In the genomic region with DNA sequence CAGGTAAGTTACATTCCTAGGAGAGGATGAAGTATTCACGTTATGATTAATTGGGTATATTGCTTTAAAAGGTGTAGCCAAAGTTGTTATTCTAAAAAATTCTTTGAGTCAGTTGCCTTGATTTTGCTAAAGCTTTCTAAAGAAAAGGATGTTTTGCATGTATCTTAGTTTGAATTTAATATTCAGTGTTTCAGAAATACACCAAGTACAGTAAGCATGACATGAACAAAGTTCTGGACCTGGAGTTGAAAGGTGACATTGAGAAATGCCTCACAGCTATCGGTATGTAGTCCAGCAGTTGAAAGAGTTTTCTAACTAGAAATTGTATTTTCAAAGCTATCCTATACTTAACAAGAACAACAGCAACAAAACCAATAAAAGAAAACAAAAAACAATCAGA, we compare ENCODE assay signal across 11 cellular contexts.
"Had no signal": no experiment of that assay in that cellular context is flagged by ENCODE, and none has a peak within 500 bp of the region (broad histone marks: within the 10 kb centered on the region; RNA-seq: fewer than 3 reads in every experiment).

No MANE protein-coding gene starts in this region.

- H3K4me1 ChIP-seq: breast epithelium, thyroid gland, uterus had no signal

- H3K27ac Mint-ChIP-seq: activated naive CD8-positive, alpha-beta T cell treated with anti-CD3 and anti-CD28 coated beads, Interleukin-2, amount 10 ng/mL, durations not matched to agents 7 days and 5 days had no signal

- H3K4me3 ChIP-seq: breast epithelium, dorsolateral prefrontal cortex, left lung, thyroid gland, uterus had no signal

- DNase-seq: activated gamma-delta T cell; activated naive CD8-positive, alpha-beta T cell treated with anti-CD3 and anti-CD28 coated beads, Interleukin-2, amount 10 ng/mL, durations not matched to agents 7 days and 5 days; aorta; dorsolateral prefrontal cortex; kidney; left lung; T-helper 9 cell; thyroid gland; uterus had no signal

- H3K9me3 Mint-ChIP-seq: activated naive CD8-positive, alpha-beta T cell treated with anti-CD3 and anti-CD28 coated beads, Interleukin-2, amount 10 ng/mL, durations not matched to agents 7 days and 5 days had no signal

- H3K27me3 ChIP-seq: breast epithelium, dorsolateral prefrontal cortex, left lung, thyroid gland, uterus had no signal

- H3K9me3 ChIP-seq: breast epithelium, left lung, thyroid gland, uterus had no signal

- H3K4me3 Mint-ChIP-seq: activated naive CD8-positive, alpha-beta T cell treated with anti-CD3 and anti-CD28 coated beads, Interleukin-2, amount 10 ng/mL, durations not matched to agents 7 days and 5 days had no signal

- ATAC-seq: left lung, sciatic nerve had no signal

- H3K27me3 Mint-ChIP-seq: activated naive CD8-positive, alpha-beta T cell treated with anti-CD3 and anti-CD28 coated beads, Interleukin-2, amount 10 ng/mL, durations not matched to agents 7 days and 5 days had no signal

- H3K27ac ChIP-seq: dorsolateral prefrontal cortex, thyroid gland, uterus had no signal

- H3K36me3 ChIP-seq: uterus had no signal
